ENCODE assay signal across 9 cellular contexts in the genomic region with DNA sequence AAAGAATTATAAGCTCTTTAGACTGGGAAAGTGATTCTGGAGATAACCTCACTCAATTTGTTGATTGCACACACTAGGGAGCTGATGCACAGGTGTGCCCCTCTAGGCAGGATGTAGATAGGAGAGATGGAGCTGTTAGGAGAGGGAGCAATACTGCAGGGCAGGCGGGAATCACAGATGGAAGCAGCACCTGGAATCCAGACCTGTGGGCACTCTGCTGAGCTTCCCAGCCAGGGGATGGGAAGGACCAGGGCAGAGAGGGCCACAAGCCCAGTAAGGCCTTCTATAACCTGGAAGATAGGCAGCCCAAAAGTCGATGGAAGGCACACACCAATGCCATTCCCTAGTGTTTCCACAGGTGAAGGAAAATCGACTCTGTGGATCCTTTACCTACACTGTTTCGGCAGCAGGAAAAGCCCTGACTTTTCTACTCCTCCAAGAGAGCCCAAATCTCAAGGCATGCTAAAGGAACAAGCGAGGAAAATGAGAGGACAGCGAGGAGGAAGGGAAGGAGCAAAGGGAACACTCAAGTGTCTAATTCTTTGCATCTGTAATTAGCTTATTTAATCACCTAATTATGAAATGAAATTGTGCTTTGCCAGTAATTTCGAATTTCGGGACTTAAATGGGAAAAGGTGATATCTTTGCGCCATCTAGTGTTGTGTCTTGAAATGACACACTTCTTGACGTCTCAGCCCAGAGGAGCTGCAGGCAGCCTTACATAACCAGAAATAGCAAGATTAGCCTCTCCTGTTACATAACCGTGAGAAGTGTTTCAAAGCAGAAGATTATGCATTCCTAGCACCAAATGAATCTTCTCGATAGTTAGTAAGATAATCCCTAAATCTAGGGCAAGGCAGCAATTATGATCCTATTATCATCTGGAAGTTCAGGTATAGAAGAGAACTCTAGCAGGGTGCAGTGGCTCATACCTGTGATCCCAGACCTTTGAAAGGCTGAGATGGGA. TPM values are rescaled to one million over a fixed set of nuclear protein-coding genes. Genes with fewer than 3 reads are reported as not detected.
DNase-seq lines count a peak whose midpoint lies in the region; ATAC-seq and TF ChIP-seq lines count a peak whose summit lies in the region.
"Had no signal": no experiment of that assay in that cellular context is flagged by ENCODE, and none has a peak within 500 bp of the region (broad histone marks: within the 10 kb centered on the region; RNA-seq: fewer than 3 reads in every experiment).

No MANE protein-coding gene starts in this region.

- DNase-seq in AG09319 (ENCODE audit: extremely low read depth, low read depth) (peak; percentile 59), GM12865 (ENCODE audit: low read depth) (peak; percentile 84), NCI-H2171 (lab: John Stamatoyannopoulos, UW) (peak; percentile 23), adipocyte (ENCODE audit: low read depth) (peak; percentile 87), heart right ventricle (peak in 1 of 2 donors; percentile 73), pulmonary artery endothelial cell (ENCODE audit: low read depth, low spot score) (peak; percentile 50)
- DNase-seq in effector CD8-positive, alpha-beta T cell (lab: John Stamatoyannopoulos, UW) = no peak

- no peak overlapping the region for H3K4me3 ChIP-seq in GM12865 (ENCODE audit: low read depth, low read length)
- H3K4me3 ChIP-seq in adipocyte (ENCODE audit: low read length) = no peak overlapping the region
- H3K4me3 ChIP-seq in heart right ventricle = no peak overlapping the region
- H3K4me3 ChIP-seq: skin epidermis had no signal

- intact Hi-C loops in heart right ventricle (cut with DNase I) = loop anchor here in 8 of 10 donors (5.0 kb wide), 3 partner anchors 396 to 566 kb away; a partner anchor contains a TSS

- H3K9me3 ChIP-seq in adipocyte (ENCODE audit: control insufficient read depth, low read length) (peaks cover 5% of the 10 kb centered on the region), heart right ventricle (peaks cover 0 to 11% (median 0%) of the 10 kb centered on the region in 11 donors)

- peak; percentile 68 for ATAC-seq in HG02852 (IDR thresholded peaks at IDR 0.05; ENCODE audit: unreplicated experiment)
- ATAC-seq in heart right ventricle = peak; percentile 69 to 93 (median 88)

- peaks cover 13% of the 10 kb centered on the region for H3K27me3 ChIP-seq in adipocyte (replicated peaks; ENCODE audit: control insufficient read depth, insufficient read depth, low read length)
- peaks cover 0 to 4% (median 0%) of the 10 kb centered on the region in 7 donors for H3K27me3 ChIP-seq in heart right ventricle

- no peak overlapping the region for H3K9ac ChIP-seq in adipocyte (ENCODE audit: low read length)

- no peak overlapping the region for H3K27ac ChIP-seq in heart right ventricle
- H3K27ac ChIP-seq: skin epidermis had no signal

- H3K36me3 ChIP-seq in adipocyte (ENCODE audit: control insufficient read depth, insufficient read depth, low read length, severe bottlenecking) (no peaks in the 10 kb centered on the region), heart right ventricle (no peaks in the 10 kb centered on the region)

- TF ChIP-seq CTCF in AG09319 (IDR thresholded peaks at IDR 0.05; ENCODE audit: low read depth, low read length) (peak; percentile 65), GM12865 (IDR thresholded peaks at IDR 0.05; ENCODE audit: insufficient read depth, low read depth, low read length, missing control alignments) (peak; percentile 65), heart right ventricle (IDR thresholded peaks at IDR 0.05) (peak; percentile 67 to 92 (median 84))

- WGBS in heart right ventricle, 2 donors = 21 to 29% methylated on average over 12 of the region's 12 CpGs

- no peaks in the 10 kb centered on the region for H3K4me1 ChIP-seq in adipocyte (ENCODE audit: control insufficient read depth, insufficient read depth, low read length)
- H3K4me1 ChIP-seq in heart right ventricle = peaks cover 0 to 18% (median 9%) of the 10 kb centered on the region in 9 donors

RNA-seq across cellular contexts. Expression of a gene that starts 31.0 kb away (rescaled TPM):
- total RNA-seq in heart right ventricle (10 to 100 TPM in 1 of 10 donors, 1 to 10 TPM in 9; 2.8 to 19.7 (median 4.0) TPM), pulmonary artery endothelial cell (1.6 and 7.0 TPM in 2 replicates)
- polyA plus RNA-seq in heart right ventricle = under 1 TPM; 0.66 to 0.83 TPM
